Comparison of ENCODE assay signal across 1 cellular context in the genomic region with DNA sequence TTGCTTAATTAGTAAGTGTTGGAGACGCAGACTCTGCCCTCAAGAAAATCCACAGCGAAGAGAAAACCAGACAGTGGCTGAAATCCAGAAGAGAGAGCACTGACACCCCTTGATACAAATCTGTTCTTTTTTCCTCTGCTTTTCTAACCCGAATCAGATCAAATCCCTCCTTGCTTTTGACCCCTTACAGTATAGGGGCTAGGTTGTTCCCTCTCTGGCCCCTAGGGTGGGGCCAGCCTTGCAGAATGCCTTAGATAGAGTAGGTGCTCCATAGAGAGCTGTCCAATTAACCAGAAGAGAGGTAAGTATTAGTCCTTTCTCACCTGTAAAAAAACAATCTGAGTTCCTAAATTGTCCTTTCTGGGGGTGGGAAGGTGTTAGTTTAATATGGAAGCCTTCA.
TF ChIP-seq lines count a peak whose summit lies in the region.

No MANE protein-coding gene starts in this region.

TF ChIP-seq in H1, 55 proteins besides CTCF, POLR2A, EP300 and RAD21:
- TF ChIP-seq POLR2AphosphoS5 (IDR thresholded peaks at IDR 0.05; ENCODE audit: low read depth, low read length) = no peak
- no peak for TF ChIP-seq ZNF274 (IDR thresholded peaks at IDR 0.05; ENCODE audit: borderline replicate concordance, extremely low read depth, low read length)
- no peak for TF ChIP-seq KDM1A (IDR thresholded peaks at IDR 0.05; ENCODE audit: borderline replicate concordance, low read length)
